In the genomic region with DNA sequence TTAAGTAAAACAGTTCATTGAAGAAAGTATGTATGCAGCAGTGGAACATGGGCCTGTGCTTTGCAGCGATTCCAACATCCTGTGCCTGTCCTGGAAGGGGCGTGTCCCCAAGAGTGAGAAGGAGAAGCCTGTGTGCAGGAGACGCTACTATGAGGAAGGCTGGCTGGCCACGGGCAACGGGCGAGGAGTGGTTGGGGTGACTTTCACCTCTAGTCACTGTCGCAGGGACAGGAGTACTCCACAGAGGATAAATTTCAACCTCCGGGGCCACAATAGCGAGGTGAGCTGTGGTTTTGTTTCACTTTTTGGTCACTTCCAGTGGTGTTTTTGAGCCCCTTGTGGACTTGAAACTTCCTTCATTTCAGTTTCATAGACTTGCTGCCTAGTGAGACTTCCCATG, we compare ENCODE assay signal across 11 cellular contexts. TPM values are rescaled to one million over a fixed set of nuclear protein-coding genes. Genes with fewer than 3 reads are reported as not detected.
DNase-seq lines count a peak whose midpoint lies in the region; ATAC-seq and TF ChIP-seq lines count a peak whose summit lies in the region.
"Had no signal": no experiment of that assay in that cellular context is flagged by ENCODE, and none has a peak within 500 bp of the region (broad histone marks: within the 10 kb centered on the region; RNA-seq: fewer than 3 reads in every experiment).

No MANE protein-coding gene starts in this region.

- POLR2A ChIA-PET in HEK293 (lab: Yijun Ruan, JAX), result no interaction called here

- peak; percentile 61 for ATAC-seq in activated CD8-positive, alpha-beta memory T cell treated with anti-CD3 and anti-CD28 coated beads, Interleukin-2, amount 10 ng/mL, durations not matched to agents 7 days and 5 days
- ATAC-seq in natural killer cell treated with Interleukin-12 subunit alpha and Interleukin-12 subunit beta and Interleukin-15 and Interleukin-18, amount 100 ng/mL, for 72 hours, result peak; percentile 70 to 73

- peak overlapping the region; percentile 22 for H3K4me3 Mint-ChIP-seq in activated CD8-positive, alpha-beta memory T cell treated with anti-CD3 and anti-CD28 coated beads, Interleukin-2, amount 10 ng/mL, durations not matched to agents 7 days and 5 days
- peak overlapping the region; percentile 42 for H3K4me3 Mint-ChIP-seq in natural killer cell treated with Interleukin-12 subunit alpha and Interleukin-12 subunit beta and Interleukin-15 and Interleukin-18, amount 100 ng/mL, for 72 hours
- H3K4me3 Mint-ChIP-seq: activated naive CD8-positive, alpha-beta T cell had no signal

- CTCF ChIA-PET in activated CD8-positive, alpha-beta memory T cell treated with anti-CD3 and anti-CD28 coated beads, Interleukin-2, amount 10 ng/mL, durations not matched to agents 7 days and 5 days (lab: Charles Lee), result interaction anchor here (0.6 to 1.0 kb wide), 2 partner anchors 10 to 43 kb away, joined by 3 read pairs; no protein-coding TSS in a partner anchor
- CTCF ChIA-PET in HEK293 (lab: Yijun Ruan, JAX), result no interaction called here

- H3K36me3 ChIP-seq in HEK293 (ENCODE audit: control insufficient read depth in 2 of 2, insufficient read depth in 1 of 2, low read length in 2 of 2), result peaks cover 0 to 48% of the 10 kb centered on the region in 2 experiments; a peak in 2 of 3 replicates
- H3K36me3 ChIP-seq: uterus had no signal

- H3K4me1 ChIP-seq in HEK293 (ENCODE audit: control insufficient read depth, insufficient read depth, low read length), result no peaks in the 10 kb centered on the region
- H3K4me1 ChIP-seq: uterus had no signal

- H3K27me3 Mint-ChIP-seq in activated CD8-positive, alpha-beta memory T cell treated with anti-CD3 and anti-CD28 coated beads, Interleukin-2, amount 10 ng/mL, durations not matched to agents 7 days and 5 days, result no peaks in the 10 kb centered on the region
- H3K27me3 Mint-ChIP-seq in natural killer cell treated with Interleukin-12 subunit alpha and Interleukin-12 subunit beta and Interleukin-15 and Interleukin-18, amount 100 ng/mL, for 72 hours, result no peaks in the 10 kb centered on the region
- H3K27me3 Mint-ChIP-seq: activated naive CD8-positive, alpha-beta T cell had no signal

- H3K9me3 ChIP-seq in HEK293 (ENCODE audit: control insufficient read depth, insufficient read depth, low read depth, low read length), result peaks cover 3% of the 10 kb centered on the region; the same call in 1 of the 2 replicates
- H3K9me3 ChIP-seq: uterus had no signal

- TF ChIP-seq CTCF in HEK293 (tag by site-specific recombination; IDR thresholded peaks at IDR 0.05), result no peak

- H3K9me3 Mint-ChIP-seq in activated CD8-positive, alpha-beta memory T cell treated with anti-CD3 and anti-CD28 coated beads, Interleukin-2, amount 10 ng/mL, durations not matched to agents 7 days and 5 days (ENCODE audit: low read depth), result no peaks in the 10 kb centered on the region
- no peaks in the 10 kb centered on the region for H3K9me3 Mint-ChIP-seq in natural killer cell treated with Interleukin-12 subunit alpha and Interleukin-12 subunit beta and Interleukin-15 and Interleukin-18, amount 100 ng/mL, for 72 hours

- peaks cover 34% of the 10 kb centered on the region for H3K36me3 Mint-ChIP-seq in activated CD8-positive, alpha-beta memory T cell treated with anti-CD3 and anti-CD28 coated beads, Interleukin-2, amount 10 ng/mL, durations not matched to agents 7 days and 5 days
- peaks cover 11% of the 10 kb centered on the region for H3K36me3 Mint-ChIP-seq in natural killer cell treated with Interleukin-12 subunit alpha and Interleukin-12 subunit beta and Interleukin-15 and Interleukin-18, amount 100 ng/mL, for 72 hours

- H3K27ac Mint-ChIP-seq in activated CD8-positive, alpha-beta memory T cell treated with anti-CD3 and anti-CD28 coated beads, Interleukin-2, amount 10 ng/mL, durations not matched to agents 7 days and 5 days, result no peak overlapping the region
- H3K27ac Mint-ChIP-seq in natural killer cell treated with Interleukin-12 subunit alpha and Interleukin-12 subunit beta and Interleukin-15 and Interleukin-18, amount 100 ng/mL, for 72 hours, result no peak overlapping the region
- H3K27ac Mint-ChIP-seq: activated naive CD8-positive, alpha-beta T cell had no signal

- peaks cover 22% of the 10 kb centered on the region for H3K4me1 Mint-ChIP-seq in activated CD8-positive, alpha-beta memory T cell treated with anti-CD3 and anti-CD28 coated beads, Interleukin-2, amount 10 ng/mL, durations not matched to agents 7 days and 5 days
- H3K4me1 Mint-ChIP-seq in natural killer cell treated with Interleukin-12 subunit alpha and Interleukin-12 subunit beta and Interleukin-15 and Interleukin-18, amount 100 ng/mL, for 72 hours (ENCODE audit: low read depth in 2 of 2), result peaks cover 12 to 24% of the 10 kb centered on the region in 2 donors

- no peak overlapping the region for H3K27ac ChIP-seq in HEK293 (ENCODE audit: extremely low read depth, low read depth, low read length)
- H3K27ac ChIP-seq in substantia nigra (ENCODE audit: low read depth, low read length, poor library complexity, severe bottlenecking), result no peak overlapping the region
- H3K27ac ChIP-seq: uterus had no signal

- peak; percentile 60 for DNase-seq in activated CD8-positive, alpha-beta memory T cell treated with anti-CD3 and anti-CD28 coated beads, Interleukin-2, amount 10 ng/mL, durations not matched to agents 7 days and 5 days
- no peak for DNase-seq in activated CD8-positive, alpha-beta memory T cell treated with anti-CD3 and anti-CD28 coated beads, Interleukin-2, amount 50 U/mL, for 48 hours
- DNase-seq in NOMO-1 (lab: John Stamatoyannopoulos, UW; ENCODE audit: unreplicated experiment in 2 of 2) (peak; percentile 58 to 85), COLO668 (lab: John Stamatoyannopoulos, UW; ENCODE audit: unreplicated experiment) (no peak), putamen (ENCODE audit: low spot score) (no peak), substantia nigra (lab: John Stamatoyannopoulos, UW) (no peak)
- DNase-seq in natural killer cell treated with Interleukin-12 subunit alpha and Interleukin-12 subunit beta and Interleukin-15 and Interleukin-18, amount 100 ng/mL, for 72 hours (ENCODE audit: low spot score), result no peak
- DNase-seq: NCI-H526, uterus had no signal

- H3K4me3 ChIP-seq in HEK293 (ENCODE audit: low read depth, low read length), result no peak overlapping the region
- H3K4me3 ChIP-seq: uterus had no signal

TF ChIP-seq in HEK293, 187 proteins besides CTCF, POLR2A, EP300 and RAD21:
- no peak for TF ChIP-seq GLIS2 (tag by site-specific recombination; IDR thresholded peaks at IDR 0.05)
- TF ChIP-seq KLF9 (tag by site-specific recombination; IDR thresholded peaks at IDR 0.05; ENCODE audit: low read depth), result 0 out of 2 replicates have a peak, but pooled peaks have one; percentile 40
- no peak for TF ChIP-seq ZNF837 (tag by site-specific recombination; IDR thresholded peaks at IDR 0.05)
- TF ChIP-seq, protein P1, sequence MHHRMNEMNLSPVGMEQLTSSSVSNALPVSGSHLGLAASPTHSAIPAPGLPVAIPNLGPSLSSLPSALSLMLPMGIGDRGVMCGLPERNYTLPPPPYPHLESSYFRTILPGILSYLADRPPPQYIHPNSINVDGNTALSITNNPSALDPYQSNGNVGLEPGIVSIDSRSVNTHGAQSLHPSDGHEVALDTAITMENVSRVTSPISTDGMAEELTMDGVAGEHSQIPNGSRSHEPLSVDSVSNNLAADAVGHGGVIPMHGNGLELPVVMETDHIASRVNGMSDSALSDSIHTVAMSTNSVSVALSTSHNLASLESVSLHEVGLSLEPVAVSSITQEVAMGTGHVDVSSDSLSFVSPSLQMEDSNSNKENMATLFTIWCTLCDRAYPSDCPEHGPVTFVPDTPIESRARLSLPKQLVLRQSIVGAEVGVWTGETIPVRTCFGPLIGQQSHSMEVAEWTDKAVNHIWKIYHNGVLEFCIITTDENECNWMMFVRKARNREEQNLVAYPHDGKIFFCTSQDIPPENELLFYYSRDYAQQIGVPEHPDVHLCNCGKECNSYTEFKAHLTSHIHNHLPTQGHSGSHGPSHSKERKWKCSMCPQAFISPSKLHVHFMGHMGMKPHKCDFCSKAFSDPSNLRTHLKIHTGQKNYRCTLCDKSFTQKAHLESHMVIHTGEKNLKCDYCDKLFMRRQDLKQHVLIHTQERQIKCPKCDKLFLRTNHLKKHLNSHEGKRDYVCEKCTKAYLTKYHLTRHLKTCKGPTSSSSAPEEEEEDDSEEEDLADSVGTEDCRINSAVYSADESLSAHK (tag by site-specific recombination; IDR thresholded peaks at IDR 0.05), result no peak
- TF ChIP-seq ZNF423 (tag by site-specific recombination; IDR thresholded peaks at IDR 0.05), result no peak
- TF ChIP-seq ZNF302 (tag by site-specific recombination; IDR thresholded peaks at IDR 0.05; ENCODE audit: low read depth), result no peak
- no peak for TF ChIP-seq SP7 (tag by site-specific recombination; IDR thresholded peaks at IDR 0.05)
- TF ChIP-seq, protein P2, sequence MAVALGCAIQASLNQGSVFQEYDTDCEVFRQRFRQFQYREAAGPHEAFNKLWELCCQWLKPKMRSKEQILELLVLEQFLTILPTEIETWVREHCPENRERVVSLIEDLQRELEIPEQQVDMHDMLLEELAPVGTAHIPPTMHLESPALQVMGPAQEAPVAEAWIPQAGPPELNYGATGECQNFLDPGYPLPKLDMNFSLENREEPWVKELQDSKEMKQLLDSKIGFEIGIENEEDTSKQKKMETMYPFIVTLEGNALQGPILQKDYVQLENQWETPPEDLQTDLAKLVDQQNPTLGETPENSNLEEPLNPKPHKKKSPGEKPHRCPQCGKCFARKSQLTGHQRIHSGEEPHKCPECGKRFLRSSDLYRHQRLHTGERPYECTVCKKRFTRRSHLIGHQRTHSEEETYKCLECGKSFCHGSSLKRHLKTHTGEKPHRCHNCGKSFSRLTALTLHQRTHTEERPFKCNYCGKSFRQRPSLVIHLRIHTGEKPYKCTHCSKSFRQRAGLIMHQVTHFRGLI (tag by site-specific recombination; IDR thresholded peaks at IDR 0.05), result no peak
- TF ChIP-seq ZFHX2 (tag by site-specific recombination; conservative IDR thresholded peaks at IDR 0.05), result no peak

RNA-seq across cellular contexts. Expression of gene TULP4, which starts 1.7 kb away (rescaled TPM):
- 10 to 100 TPM; 28.4 to 30.5 TPM for total RNA-seq in activated CD8-positive, alpha-beta memory T cell treated with anti-CD3 and anti-CD28 coated beads, Interleukin-2, amount 10 ng/mL, durations not matched to agents 7 days and 5 days
- total RNA-seq in natural killer cell treated with Interleukin-12 subunit alpha and Interleukin-12 subunit beta and Interleukin-15 and Interleukin-18, amount 100 ng/mL, for 72 hours, result 10 to 100 TPM; 16.5 to 30.4 TPM

Comparison
In these comparisons a context has a peak if more than half of its experiments do, and no peak if none do; other contexts are left out.
1. DNase-seq: peak in activated CD8-positive, alpha-beta memory T cell treated with anti-CD3 and anti-CD28 coated beads, Interleukin-2, amount 10 ng/mL, durations not matched to agents 7 days and 5 days (single experiment) and NOMO-1 (2 of 2); none in activated CD8-positive, alpha-beta memory T cell treated with anti-CD3 and anti-CD28 coated beads, Interleukin-2, amount 50 U/mL, for 48 hours (single experiment), natural killer cell treated with Interleukin-12 subunit alpha and Interleukin-12 subunit beta and Interleukin-15 and Interleukin-18, amount 100 ng/mL, for 72 hours (single experiment), COLO668 (single experiment), putamen (single experiment) and substantia nigra (0 of 49).